Comparison of ENCODE assay signal across 14 cellular contexts in genomic region chr4:102493257-102493656, GRCh38. TPM values are rescaled to one million over a fixed set of nuclear protein-coding genes. Genes with fewer than 3 reads are reported as not detected.
DNase-seq lines count a peak whose midpoint lies in the region; ATAC-seq and TF ChIP-seq lines count a peak whose summit lies in the region.
"Had no signal": no experiment of that assay in that cellular context is flagged by ENCODE, and none has a peak within 500 bp of the region (broad histone marks: within the 10 kb centered on the region; RNA-seq: fewer than 3 reads in every experiment).

No MANE protein-coding gene starts in this region.

- DNase-seq in activated T-cell treated with anti-CD3 and anti-CD28 coated beads, Interleukin-2, amount 50 U/mL, for 4 hours = no peak
- DNase-seq in activated T-cell treated with anti-CD3 and anti-CD28 coated beads for 4 hours = no peak
- no peak for DNase-seq in activated naive CD8-positive, alpha-beta T cell treated with anti-CD3 and anti-CD28 coated beads for 36 hours
- DNase-seq in psoas muscle = no peak
- DNase-seq in prostate gland (ENCODE audit: low spot score) = no peak
- no peak for DNase-seq in NCI-H2227 treated with DMSO at 0.1 percent for 48 hours (lab: John Stamatoyannopoulos, UW)
- DNase-seq: C1 segment of cervical spinal cord, GF-D8, H9, Karpas-422, NCI-H1694, NCI-H524 treated with DMSO at 0.1 percent for 48 hours had no signal

- no peak for TF ChIP-seq POLR2A in prostate gland (IDR thresholded peaks at IDR 0.05)

- H3K79me2 ChIP-seq in Loucy (ENCODE audit: insufficient read depth, low read length) = no peaks in the 10 kb centered on the region

- peaks cover 11% of the 10 kb centered on the region for H3F3A ChIP-seq in Loucy (ENCODE audit: low read depth)

- 96% methylated on average over 1 of the region's 1 CpG for WGBS in psoas muscle, 3 donors
- WGBS in prostate gland = 100% methylated on average over 1 of the region's 1 CpG

- TF ChIP-seq CTCF in Loucy (conservative IDR thresholded peaks at IDR 0.05; ENCODE audit: low read length) (no peak), psoas muscle (IDR thresholded peaks at IDR 0.05) (no peak), prostate gland (IDR thresholded peaks at IDR 0.05) (no peak)

- intact Hi-C loops in psoas muscle (cut with DNase I) (loop anchor here in 1 of 2 donors (5.0 kb wide), 1 partner anchor 41 kb away; no protein-coding TSS in a partner anchor), prostate gland (cut with DNase I) (no loop called here)

- peaks cover 16% of the 10 kb centered on the region for H3K4me1 Mint-ChIP-seq in activated T-cell treated with anti-CD3 and anti-CD28 coated beads, Interleukin-2, amount 50 U/mL, for 4 hours (ENCODE audit: low read depth)
- H3K4me1 Mint-ChIP-seq in activated naive CD8-positive, alpha-beta T cell treated with anti-CD3 and anti-CD28 coated beads for 36 hours = peaks cover 22% of the 10 kb centered on the region
- H3K4me1 Mint-ChIP-seq in stimulated activated naive CD8-positive, alpha-beta T cell treated with anti-CD3 and anti-CD28 coated beads, Interleukin-15, Interleukin-2, amounts not matched to agents 100 ng/mL and 50 ng/mL, for 24 hours (ENCODE audit: low read depth) = peaks cover 20% of the 10 kb centered on the region

- H3K9me3 Mint-ChIP-seq in activated T-cell treated with anti-CD3 and anti-CD28 coated beads, Interleukin-2, amount 50 U/mL, for 4 hours = no peaks in the 10 kb centered on the region
- peaks cover 1% of the 10 kb centered on the region for H3K9me3 Mint-ChIP-seq in activated naive CD8-positive, alpha-beta T cell treated with anti-CD3 and anti-CD28 coated beads for 36 hours
- H3K9me3 Mint-ChIP-seq in stimulated activated naive CD8-positive, alpha-beta T cell treated with anti-CD3 and anti-CD28 coated beads, Interleukin-15, Interleukin-2, amounts not matched to agents 100 ng/mL and 50 ng/mL, for 24 hours = no peaks in the 10 kb centered on the region
- H3K9me3 Mint-ChIP-seq: H9 had no signal

- H3K36me3 ChIP-seq in Loucy (ENCODE audit: insufficient read depth, low read length) = no peaks in the 10 kb centered on the region
- H3K36me3 ChIP-seq in psoas muscle (ENCODE audit: insufficient read depth in 1 of 2, low read depth in 1 of 2) = no peaks in the 10 kb centered on the region
- H3K36me3 ChIP-seq in prostate gland = no peaks in the 10 kb centered on the region

- peak; percentile 54 to 63 for ATAC-seq in activated T-cell treated with anti-CD3 and anti-CD28 coated beads, Interleukin-2, amount 50 U/mL, for 4 hours
- ATAC-seq in psoas muscle = no peak

- peak overlapping the region; percentile 65 for H3K9ac ChIP-seq in Loucy (ENCODE audit: low read depth, low read length, poor library complexity, severe bottlenecking)

- H3K4me3 Mint-ChIP-seq in activated T-cell treated with anti-CD3 and anti-CD28 coated beads, Interleukin-2, amount 50 U/mL, for 4 hours = no peak overlapping the region
- H3K4me3 Mint-ChIP-seq in activated naive CD8-positive, alpha-beta T cell treated with anti-CD3 and anti-CD28 coated beads for 36 hours = no peak overlapping the region
- H3K4me3 Mint-ChIP-seq in stimulated activated naive CD8-positive, alpha-beta T cell treated with anti-CD3 and anti-CD28 coated beads, Interleukin-15, Interleukin-2, amounts not matched to agents 100 ng/mL and 50 ng/mL, for 24 hours = no peak overlapping the region
- H3K4me3 Mint-ChIP-seq: H9 had no signal

- H2AFZ ChIP-seq in Loucy (ENCODE audit: low read length) = peak overlapping the region; percentile 57

- H3K9me3 ChIP-seq in Loucy (ENCODE audit: insufficient read depth, low read depth, low read length) (no peaks in the 10 kb centered on the region), psoas muscle (no peaks in the 10 kb centered on the region), prostate gland (no peaks in the 10 kb centered on the region)

- H3K27me3 ChIP-seq in Loucy (ENCODE audit: insufficient read depth, low read length, poor library complexity, severe bottlenecking) = no peaks in the 10 kb centered on the region
- H3K27me3 ChIP-seq in psoas muscle (ENCODE audit: insufficient read depth in 3 of 3, low read length in 2 of 3) = no peaks in the 10 kb centered on the region
- H3K27me3 ChIP-seq in prostate gland (replicated peaks; ENCODE audit: insufficient read depth) = no peaks in the 10 kb centered on the region

- H3K27me3 Mint-ChIP-seq in activated T-cell treated with anti-CD3 and anti-CD28 coated beads, Interleukin-2, amount 50 U/mL, for 4 hours (ENCODE audit: low read depth) = no peaks in the 10 kb centered on the region
- no peaks in the 10 kb centered on the region for H3K27me3 Mint-ChIP-seq in activated naive CD8-positive, alpha-beta T cell treated with anti-CD3 and anti-CD28 coated beads for 36 hours
- H3K27me3 Mint-ChIP-seq in stimulated activated naive CD8-positive, alpha-beta T cell treated with anti-CD3 and anti-CD28 coated beads, Interleukin-15, Interleukin-2, amounts not matched to agents 100 ng/mL and 50 ng/mL, for 24 hours = no peaks in the 10 kb centered on the region

- peak overlapping the region; percentile 58 for H3K4me3 ChIP-seq in Loucy (ENCODE audit: low read length, poor library complexity, severe bottlenecking)
- H3K4me3 ChIP-seq in psoas muscle = no peak overlapping the region
- no peak overlapping the region for H3K4me3 ChIP-seq in prostate gland

- H3K27ac Mint-ChIP-seq in activated naive CD8-positive, alpha-beta T cell treated with anti-CD3 and anti-CD28 coated beads for 36 hours = peak overlapping the region; percentile 57
- peak overlapping the region; percentile 22 for H3K27ac Mint-ChIP-seq in stimulated activated naive CD8-positive, alpha-beta T cell treated with anti-CD3 and anti-CD28 coated beads, Interleukin-15, Interleukin-2, amounts not matched to agents 100 ng/mL and 50 ng/mL, for 24 hours

- peak overlapping the region; percentile 71 for H3K4me2 ChIP-seq in Loucy (ENCODE audit: low read depth, low read length, poor library complexity, severe bottlenecking)

- H4K20me1 ChIP-seq in Loucy (ENCODE audit: insufficient read depth, low read length, poor library complexity, severe bottlenecking) = no peaks in the 10 kb centered on the region

- peaks cover 46% of the 10 kb centered on the region for H3K4me1 ChIP-seq in Loucy (ENCODE audit: insufficient read depth, low read length, poor library complexity, severe bottlenecking)
- H3K4me1 ChIP-seq in psoas muscle = no peaks in the 10 kb centered on the region
- no peaks in the 10 kb centered on the region for H3K4me1 ChIP-seq in prostate gland (replicated peaks)

- no peaks in the 10 kb centered on the region for H3K9me2 ChIP-seq in Loucy (replicated peaks; ENCODE audit: low read depth, low read length)

- no peaks in the 10 kb centered on the region for H3K36me3 Mint-ChIP-seq in activated T-cell treated with anti-CD3 and anti-CD28 coated beads, Interleukin-2, amount 50 U/mL, for 4 hours (ENCODE audit: insufficient read depth)
- H3K36me3 Mint-ChIP-seq in activated naive CD8-positive, alpha-beta T cell treated with anti-CD3 and anti-CD28 coated beads for 36 hours = peaks cover 1% of the 10 kb centered on the region
- H3K36me3 Mint-ChIP-seq in stimulated activated naive CD8-positive, alpha-beta T cell treated with anti-CD3 and anti-CD28 coated beads, Interleukin-15, Interleukin-2, amounts not matched to agents 100 ng/mL and 50 ng/mL, for 24 hours (ENCODE audit: low read depth) = no peaks in the 10 kb centered on the region

- H3K27ac ChIP-seq in psoas muscle = no peak overlapping the region
- no peak overlapping the region for H3K27ac ChIP-seq in prostate gland

RNA-seq across cellular contexts. Expression of gene NFKB1, which starts 7.9 kb away (rescaled TPM):
- 100 to 1,000 TPM; 315 to 381 (median 331) TPM for total RNA-seq in activated T-cell treated with anti-CD3 and anti-CD28 coated beads, Interleukin-2, amount 50 U/mL, for 4 hours
- total RNA-seq in activated naive CD8-positive, alpha-beta T cell treated with anti-CD3 and anti-CD28 coated beads for 36 hours = 100 to 1,000 TPM; 250 to 259 TPM
- 10 to 100 TPM; 19.8 to 47.5 (median 22.5) TPM for total RNA-seq in psoas muscle
- polyA plus RNA-seq in psoas muscle = 10 to 100 TPM; 11.7 to 22.0 (median 16.3) TPM
- 10 to 100 TPM; 32.3 to 35.4 TPM for total RNA-seq in prostate gland

Comparison
In these comparisons a context has a peak if more than half of its experiments do, and no peak if none do; other contexts are left out.
1. ATAC-seq: peak in activated T-cell treated with anti-CD3 and anti-CD28 coated beads, Interleukin-2, amount 50 U/mL, for 4 hours (2 of 2); none in psoas muscle (0 of 4).
2. RNA of gene NFKB1, which starts 7.9 kb away (total RNA-seq): 315 to 381 TPM in activated T-cell treated with anti-CD3 and anti-CD28 coated beads, Interleukin-2, amount 50 U/mL, for 4 hours and 250 to 259 TPM in activated naive CD8-positive, alpha-beta T cell treated with anti-CD3 and anti-CD28 coated beads for 36 hours; 32.3 to 35.4 TPM in prostate gland and 19.8 to 47.5 TPM in psoas muscle; every median in the first group is over 4 times any median in the second.